In the genomic region with DNA sequence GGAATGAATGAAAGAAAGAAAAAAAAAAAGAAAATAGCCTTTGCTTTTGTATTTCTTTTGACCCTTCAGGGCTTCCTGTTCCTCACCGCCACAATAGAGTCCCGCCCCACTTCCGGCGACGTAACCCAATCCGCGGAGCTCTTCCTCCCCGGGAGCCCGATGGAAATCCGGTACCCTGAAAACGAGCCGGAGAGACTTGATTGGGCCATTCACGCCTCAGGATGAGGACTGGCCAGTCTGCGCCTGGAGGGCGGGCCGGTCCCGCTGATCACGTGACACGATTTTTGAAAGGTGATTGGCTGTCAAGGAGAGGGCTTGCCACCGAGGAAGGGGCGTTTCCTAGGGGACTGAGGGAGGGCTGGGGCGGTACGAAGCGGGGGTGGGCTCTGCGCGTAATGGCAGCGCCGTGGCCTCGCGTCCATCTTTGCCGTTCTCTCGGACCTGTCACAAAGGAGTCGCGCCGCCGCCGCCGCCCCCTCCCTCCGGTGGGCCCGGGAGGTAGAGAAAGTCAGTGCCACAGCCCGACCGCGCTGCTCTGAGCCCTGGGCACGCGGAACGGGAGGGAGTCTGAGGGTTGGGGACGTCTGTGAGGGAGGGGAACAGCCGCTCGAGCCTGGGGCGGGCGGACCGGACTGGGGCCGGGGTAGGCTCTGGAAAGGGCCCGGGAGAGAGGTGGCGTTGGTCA, we compare ENCODE assay signal across 8 cellular contexts. TPM values are rescaled to one million over a fixed set of nuclear protein-coding genes. Genes with fewer than 3 reads are reported as not detected.
DNase-seq lines count a peak whose midpoint lies in the region; ATAC-seq, FAIRE-seq and TF ChIP-seq lines count a peak whose summit lies in the region.

A gene with protein sequence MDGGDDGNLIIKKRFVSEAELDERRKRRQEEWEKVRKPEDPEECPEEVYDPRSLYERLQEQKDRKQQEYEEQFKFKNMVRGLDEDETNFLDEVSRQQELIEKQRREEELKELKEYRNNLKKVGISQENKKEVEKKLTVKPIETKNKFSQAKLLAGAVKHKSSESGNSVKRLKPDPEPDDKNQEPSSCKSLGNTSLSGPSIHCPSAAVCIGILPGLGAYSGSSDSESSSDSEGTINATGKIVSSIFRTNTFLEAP (minus strand): TSS at position 95 of the 685 bp plus-strand sequence. CDS start 12,185 bp downstream, outside the sequence.
Gene RSPRY1 (plus strand): TSS at position 385 of the 685 bp plus-strand sequence. CDS start 18,330 bp downstream, outside the sequence.

- no peaks in the 10 kb centered on the region; the same call in 1 of the 2 replicates for H3K36me3 ChIP-seq in IMR-90 (ENCODE audit: control insufficient read depth, insufficient read depth, low read length)
- peaks cover 0 to 3% of the 10 kb centered on the region in 2 experiments for H3K36me3 ChIP-seq in endothelial cell of umbilical vein (ENCODE audit: control insufficient read depth in 2 of 2, extremely low read depth in 1 of 2, insufficient read depth in 2 of 2, low read length in 2 of 2)

- H3K27ac ChIP-seq in IMR-90 (ENCODE audit: insufficient read depth, low read length) (peak within 1 kb of the TSS; percentile 94), endothelial cell of umbilical vein (ENCODE audit: insufficient read depth, low read depth, low read length) (peak within 1 kb of the TSS; percentile 89)

- peak within 1 kb of the TSS; percentile 90 for H3K4ac ChIP-seq in IMR-90 (ENCODE audit: low read depth, low read length)

- H4K5ac ChIP-seq in IMR-90 (ENCODE audit: low read depth, low read length), result peak within 1 kb of the TSS; percentile 70

- CTCF ChIA-PET in IMR-90 (lab: Yijun Ruan, JAX) (interaction anchor here (0.6 to 0.9 kb wide), 5 partner anchors 13 to 223 kb away, joined by 3 to 6 read pairs (median 4); no protein-coding TSS in a partner anchor), endothelial cell of umbilical vein (lab: Charles Lee) (interaction anchor here (0.9 to 2.4 kb wide), 4 partner anchors 9 to 114 kb away, joined by 4 to 10 read pairs (median 6); partner anchors contain the start of gene CPNE2)

- FAIRE-seq in endothelial cell of umbilical vein (lab: Jason Lieb, UNC), result peak; percentile 98

- H4K91ac ChIP-seq in IMR-90 (ENCODE audit: insufficient read depth, low read depth, low read length), result peak within 1 kb of the TSS; percentile 83

- H3K79me1 ChIP-seq in IMR-90 (ENCODE audit: low read depth in 1 of 2, low read length in 2 of 2), result peaks cover 17 to 71% of the 10 kb centered on the region in 2 experiments

- ATAC-seq in GM21528 (IDR thresholded peaks at IDR 0.05; ENCODE audit: low FRiP score, unreplicated experiment) (peak; percentile 88), IMR-90 (ENCODE audit: low read depth) (peak; percentile 93)

- H2BK20ac ChIP-seq in IMR-90 (ENCODE audit: low read depth, low read length), result peak within 1 kb of the TSS; percentile 33; the same call in 1 of the 2 replicates

- H3K18ac ChIP-seq in IMR-90 (ENCODE audit: low read depth, low read length), result peak within 1 kb of the TSS; percentile 19

- H3K9me3 ChIP-seq in IMR-90 (ENCODE audit: control insufficient read depth, insufficient read depth, low read length) (no peaks in the 10 kb centered on the region), endothelial cell of umbilical vein (replicated peaks; ENCODE audit: control insufficient read depth, insufficient read depth, low read length) (no peaks in the 10 kb centered on the region)

- peak within 1 kb of the TSS; percentile 94 for H3K14ac ChIP-seq in IMR-90 (replicated peaks; ENCODE audit: low read depth, low read length)

- BruUV-seq in IMR-90 (replicated peaks; lab: Mats Ljungman, UMichigan), result no TSS peak
- BruUV-seq in endothelial cell of umbilical vein (replicated peaks; lab: Mats Ljungman, UMichigan), result no TSS peak

- H3K4me2 ChIP-seq in IMR-90 (ENCODE audit: low read depth, low read length), result peak within 1 kb of the TSS; percentile 99
- H3K4me2 ChIP-seq in endothelial cell of umbilical vein (ENCODE audit: insufficient read depth, low read length), result peak within 1 kb of the TSS; percentile 95

- peak within 1 kb of the TSS; percentile 44 for H2BK120ac ChIP-seq in IMR-90 (ENCODE audit: low read depth, low read length)

- H2BK5ac ChIP-seq in IMR-90 (ENCODE audit: low read depth, low read length, poor library complexity, severe bottlenecking), result peak within 1 kb of the TSS; percentile 80

- H4K20me1 ChIP-seq in IMR-90 (ENCODE audit: insufficient read depth, low read length), result peaks cover 11% of the 10 kb centered on the region; the same call in 1 of the 2 replicates
- H4K20me1 ChIP-seq in endothelial cell of umbilical vein (replicated peaks; ENCODE audit: control insufficient read depth, extremely low read depth, insufficient read depth, low read length), result no peaks in the 10 kb centered on the region

- peak within 1 kb of the TSS; percentile 89 for H3K9ac ChIP-seq in IMR-90 (ENCODE audit: low read depth, low read length)
- peak within 1 kb of the TSS; percentile 98 for H3K9ac ChIP-seq in endothelial cell of umbilical vein (replicated peaks; ENCODE audit: extremely low read depth, insufficient read depth, low read length)

- TF ChIP-seq POLR2A in IMR-90 (IDR thresholded peaks at IDR 0.05; ENCODE audit: low read depth, low read length) (peak; percentile 83), endothelial cell of umbilical vein (IDR thresholded peaks at IDR 0.05; ENCODE audit: low read depth, low read length) (peak; percentile 85)

- H2AFZ ChIP-seq in IMR-90 (replicated peaks; ENCODE audit: low read length, poor library complexity) (peak within 1 kb of the TSS; percentile 95), endothelial cell of umbilical vein (ENCODE audit: low read depth, low read length) (peak within 1 kb of the TSS; percentile 41)

- POLR2A ChIA-PET in IMR-90 (lab: Charles Lee; ENCODE audit: unreplicated experiment), result no interaction called here
- POLR2A ChIA-PET in endothelial cell of umbilical vein (lab: Charles Lee), result interaction anchor here (0.7 kb wide), 1 partner anchor 8 kb away, joined by 3 read pairs; no protein-coding TSS in a partner anchor

- intact Hi-C loops in IMR-90 (cut with micrococcal nuclease) (loop anchor here (2.0 kb wide), 1 partner anchor 115 kb away; no protein-coding TSS in a partner anchor), endothelial cell of umbilical vein (cut with micrococcal nuclease) (loop anchor here (1.0 to 5.0 kb wide), 10 partner anchors 8 to 579 kb away; partner anchors contain the start of genes ARL2BP, CPNE2 and PLLP)

- DNase-seq in DMS 273 (lab: John Stamatoyannopoulos, UW; ENCODE audit: unreplicated experiment) (peak; percentile 100), IMR-90 (peak; percentile 100), OCI-M1 (lab: John Stamatoyannopoulos, UW) (peak; percentile 98), activated T-cell treated with anti-CD3 and anti-CD28 coated beads for 24 hours (ENCODE audit: low read depth) (peak; percentile 99), endothelial cell of umbilical vein (ENCODE audit: low read depth, low spot score) (peak; percentile 100), midbrain (lab: John Stamatoyannopoulos, UW) (peak; percentile 100)
- DNase-seq in stimulated activated CD8-positive, alpha-beta memory T cell treated with anti-CD3 and anti-CD28 coated beads, Interleukin-2, amount 100 ng/mL, for 1 hour (ENCODE audit: low read depth in 2 of 2), result peak; percentile 97 to 98

- peak within 1 kb of the TSS; percentile 80 to 90 for H4K8ac ChIP-seq in IMR-90 (ENCODE audit: low read depth in 2 of 2, low read length in 2 of 2)

- H3K4me3 ChIP-seq in IMR-90 (ENCODE audit: insufficient read depth, low read depth, low read length) (peak within 1 kb of the TSS; percentile 90), endothelial cell of umbilical vein (replicated peaks in 1 of 3; ENCODE audit: insufficient read depth in 1 of 3, low read depth in 1 of 3, low read length in 3 of 3) (peak within 1 kb of the TSS; percentile 88 to 95 (median 89))

- H3K56ac ChIP-seq in IMR-90 (ENCODE audit: extremely low read depth, insufficient read depth, low read length), result peak within 1 kb of the TSS; percentile 70

- peak within 1 kb of the TSS; percentile 97 for H3K23ac ChIP-seq in IMR-90 (ENCODE audit: low read depth, low read length)

- H3K27me3 ChIP-seq in IMR-90 (ENCODE audit: control insufficient read depth, insufficient read depth, low read length) (no peaks in the 10 kb centered on the region), endothelial cell of umbilical vein (ENCODE audit: control insufficient read depth in 2 of 2, insufficient read depth in 2 of 2, low read length in 2 of 2) (no peaks in the 10 kb centered on the region)

- peaks cover 8% of the 10 kb centered on the region; the same call in 1 of the 2 replicates for H3K4me1 ChIP-seq in IMR-90 (ENCODE audit: control insufficient read depth, insufficient read depth, low read length)
- peaks cover 33% of the 10 kb centered on the region for H3K4me1 ChIP-seq in endothelial cell of umbilical vein (ENCODE audit: control insufficient read depth, extremely low read depth, insufficient read depth, low read length)

- H2BK15ac ChIP-seq in IMR-90 (ENCODE audit: low read depth, low read length), result peak within 1 kb of the TSS; percentile 12; the same call in 1 of the 3 replicates

- TF ChIP-seq RAD21 in IMR-90 (IDR thresholded peaks at IDR 0.05; ENCODE audit: low read length), result no peak

- H3K9me1 ChIP-seq in IMR-90 (ENCODE audit: insufficient read depth, low read length), result no peaks in the 10 kb centered on the region; the same call in 1 of the 2 replicates
- no peaks in the 10 kb centered on the region for H3K9me1 ChIP-seq in endothelial cell of umbilical vein (replicated peaks; ENCODE audit: control insufficient read depth, extremely low read depth, insufficient read depth, low read length)

- peaks cover 89% of the 10 kb centered on the region for H3K79me2 ChIP-seq in endothelial cell of umbilical vein (ENCODE audit: control insufficient read depth, insufficient read depth, low read length)

- in situ Hi-C loops in IMR-90 (cut with MboI; ENCODE audit: low sequenced_read_pairs), result no loop called here

- dilution Hi-C loops in IMR-90 (cut with HindIII; ENCODE audit: low sequenced_read_pairs, unreplicated experiment) (no loop called here), endothelial cell of umbilical vein (cut with MboI; ENCODE audit: extremely low pct_ligation_motif_present, low sequenced_read_pairs) (no loop called here)

- TF ChIP-seq CTCF in IMR-90 (conservative IDR thresholded peaks at IDR 0.05; ENCODE audit: low read depth, low read length) (no peak), endothelial cell of umbilical vein (IDR thresholded peaks at IDR 0.05; ENCODE audit: extremely low read depth in 1 of 2, insufficient read depth in 1 of 2, low read depth in 1 of 2, low read length in 2 of 2) (no peak)

- H2AK9ac ChIP-seq in IMR-90 (replicated peaks; ENCODE audit: low read depth, low read length, poor library complexity), result peak within 1 kb of the TSS; percentile 99

- peak within 1 kb of the TSS; percentile 86 for H2AK5ac ChIP-seq in IMR-90 (ENCODE audit: low read depth, low read length)

- WGBS in IMR-90 (ENCODE audit: extremely low coverage in 2 of 2, insufficient read length in 1 of 2), 2 experiments, result 1% methylated on average over 19 of the region's 55 CpGs; no CpG with 5 or more reads in 1 of the 2 experiments

RNA-seq across cellular contexts. Expression of the first gene that starts in this region (rescaled TPM):
- 50.2 and 52.2 TPM in 2 replicates for total RNA-seq in IMR-90 (2012; rRNA removed)
- polyA plus RNA-seq in IMR-90 (2012; rRNA removed), result 71.2 and 75.2 TPM in 2 replicates
- 53.6 and 57.9 TPM in 2 replicates for polyA plus RNA-seq in IMR-90 (2012; cell fraction: cytosol; rRNA removed)
- 78.1 and 104 TPM in 2 replicates for polyA plus RNA-seq in IMR-90 (2012; cell fraction: nucleus; rRNA removed; ENCODE audit: low replicate concordance)
- total RNA-seq in endothelial cell of umbilical vein, result 91.8 and 98.2 TPM in 2 replicates
- polyA plus RNA-seq in endothelial cell of umbilical vein, result 82.6 and 86.2 TPM in 2 replicates
- 77.3 and 85.4 TPM in 2 replicates for polyA plus RNA-seq in endothelial cell of umbilical vein (2011; cell fraction: cytosol; rRNA removed)
- 160 and 163 TPM in 2 replicates for polyA plus RNA-seq in endothelial cell of umbilical vein (2011; cell fraction: nucleus; rRNA removed)
- 74.4 and 90.7 TPM in 2 replicates for polyA plus RNA-seq in endothelial cell of umbilical vein (2012)
- polyA minus RNA-seq in endothelial cell of umbilical vein, result 59.9 and 72.4 TPM in 2 replicates
- 47.5 TPM for polyA minus RNA-seq in endothelial cell of umbilical vein (2011; cell fraction: cytosol; rRNA and poly(A)+ RNA removed)
- 39.3 and 39.8 TPM in 2 replicates for polyA minus RNA-seq in endothelial cell of umbilical vein (2011; cell fraction: nucleus; rRNA and poly(A)+ RNA removed)

RNA-seq across cellular contexts. Expression of gene RSPRY1, which starts in this region (rescaled TPM):
- total RNA-seq in IMR-90 (2012; rRNA removed), result 59.2 and 62.2 TPM in 2 replicates
- 23.7 and 25.2 TPM in 2 replicates for polyA plus RNA-seq in IMR-90 (2012; rRNA removed)
- 9.2 and 10.2 TPM in 2 replicates for polyA plus RNA-seq in IMR-90 (2012; cell fraction: cytosol; rRNA removed)
- 10.3 and 29.1 TPM in 2 replicates for polyA plus RNA-seq in IMR-90 (2012; cell fraction: nucleus; rRNA removed; ENCODE audit: low replicate concordance)
- 55.1 and 55.8 TPM in 2 replicates for total RNA-seq in endothelial cell of umbilical vein
- polyA plus RNA-seq in endothelial cell of umbilical vein, result 23.6 and 28.5 TPM in 2 replicates
- polyA plus RNA-seq in endothelial cell of umbilical vein (2011; cell fraction: cytosol; rRNA removed), result 30.7 and 34.6 TPM in 2 replicates
- 46.1 and 58.4 TPM in 2 replicates for polyA plus RNA-seq in endothelial cell of umbilical vein (2011; cell fraction: nucleus; rRNA removed)
- polyA plus RNA-seq in endothelial cell of umbilical vein (2012), result 41.6 and 50.5 TPM in 2 replicates
- 109 and 131 TPM in 2 replicates for polyA minus RNA-seq in endothelial cell of umbilical vein
- polyA minus RNA-seq in endothelial cell of umbilical vein (2011; cell fraction: cytosol; rRNA and poly(A)+ RNA removed), result 16.5 TPM
- polyA minus RNA-seq in endothelial cell of umbilical vein (2011; cell fraction: nucleus; rRNA and poly(A)+ RNA removed), result 51.7 and 75.9 TPM in 2 replicates

Comparison
In these comparisons a context has a peak if more than half of its experiments do, and no peak if none do; other contexts are left out.
1. Peak in every context shown above with its lines: DNase-seq, ATAC-seq, H3K4me3 ChIP-seq and H3K27ac ChIP-seq.